16 cellular contexts compared by ENCODE assay signal in the genomic region with DNA sequence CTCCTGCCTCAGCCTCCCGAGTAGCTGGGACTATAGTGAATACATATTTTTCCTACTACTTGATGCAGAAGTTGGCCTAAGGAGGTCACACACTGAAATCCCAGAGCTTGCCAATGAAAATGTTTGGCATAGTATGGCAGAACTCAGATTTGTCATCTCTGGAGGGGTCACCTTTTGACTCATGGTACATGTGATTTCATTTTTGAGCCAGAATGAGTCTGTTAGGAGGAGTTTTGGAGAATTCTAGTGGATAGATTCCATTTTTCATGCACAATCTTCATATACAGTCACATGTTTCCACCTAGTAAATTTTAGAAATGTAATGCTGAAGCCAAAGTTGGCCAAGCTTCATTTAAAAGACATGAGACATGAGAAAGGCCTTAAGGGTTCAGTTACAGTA.
DNase-seq lines count a peak whose midpoint lies in the region; ATAC-seq and TF ChIP-seq lines count a peak whose summit lies in the region.
"Had no signal": no experiment of that assay in that cellular context is flagged by ENCODE, and none has a peak within 500 bp of the region (broad histone marks: within the 10 kb centered on the region; RNA-seq: fewer than 3 reads in every experiment).

No MANE protein-coding gene starts in this region.

- TF ChIP-seq CTCF in fibroblast of lung (conservative IDR thresholded peaks at IDR 0.05 in 1 of 2, IDR thresholded peaks at IDR 0.05 in 1 of 2; ENCODE audit: low read depth in 1 of 2, low read length in 2 of 2) (no peak), omental fat pad (IDR thresholded peaks at IDR 0.05) (no peak), esophagus squamous epithelium (IDR thresholded peaks at IDR 0.05) (no peak)

- H3K9ac ChIP-seq in SK-N-MC (ENCODE audit: insufficient read length) (no peak overlapping the region), fibroblast of lung (ENCODE audit: insufficient read depth, low read length) (no peak overlapping the region)

- 0 to 46% methylated on average over 1 of the region's 1 CpG for WGBS in esophagus squamous epithelium, 2 donors

- 0 out of 2 replicates have a peak overlapping the region, but pooled peaks have one; percentile 7 for H3K27ac ChIP-seq in SK-N-MC
- H3K27ac ChIP-seq in fibroblast of lung (ENCODE audit: insufficient read depth, low read length): no peak overlapping the region
- no peak overlapping the region for H3K27ac ChIP-seq in esophagus squamous epithelium

- no peak for DNase-seq in SK-N-MC (ENCODE audit: low read depth, low spot score)
- DNase-seq in fibroblast of lung (ENCODE audit: low read depth in 2 of 2): peak; percentile 51 to 69
- DNase-seq in omental fat pad (ENCODE audit: low spot score): no peak
- DNase-seq in left ventricle myocardium superior: no peak
- DNase-seq in esophagus squamous epithelium (lab: John Stamatoyannopoulos, UW): no peak
- no peak for DNase-seq in NCI-H446 treated with DMSO at 0.1 percent for 48 hours (lab: John Stamatoyannopoulos, UW)
- no peak for DNase-seq in NK-92 treated with Interleukin-12 subunit alpha and Interleukin-12 subunit beta, amount 100 ng/mL, for 24 hours (lab: John Stamatoyannopoulos, UW)
- DNase-seq: ACHN; Calu3; CD4-positive, alpha-beta memory T cell; HCEC 1CT; Kasumi-1; NCI-H187 treated with DMSO at 0.1 percent for 48 hours; NCI-H69; OCI-M1; SHP77 treated with DMSO at 0.1 percent for 48 hours had no signal

- H3K9me3 ChIP-seq in SK-N-MC (ENCODE audit: low read depth, low read length): no peaks in the 10 kb centered on the region
- no peaks in the 10 kb centered on the region for H3K9me3 ChIP-seq in fibroblast of lung (ENCODE audit: control insufficient read depth, insufficient read depth, low read depth, low read length)
- no peaks in the 10 kb centered on the region for H3K9me3 ChIP-seq in esophagus squamous epithelium

- H4K20me1 ChIP-seq in fibroblast of lung (ENCODE audit: control insufficient read depth, extremely low read depth, insufficient read depth, low read length): no peaks in the 10 kb centered on the region

- H2AFZ ChIP-seq in fibroblast of lung (ENCODE audit: low read length): no peak overlapping the region

- H3K36me3 ChIP-seq in SK-N-MC (ENCODE audit: insufficient read depth, low read length) (no peaks in the 10 kb centered on the region), fibroblast of lung (ENCODE audit: control insufficient read depth, insufficient read depth, low read length) (no peaks in the 10 kb centered on the region), esophagus squamous epithelium (no peaks in the 10 kb centered on the region)

- no peak overlapping the region for H3K4me3 ChIP-seq in SK-N-MC
- no peak overlapping the region for H3K4me3 ChIP-seq in fibroblast of lung (replicated peaks in 1 of 4; ENCODE audit: control extremely low read depth in 1 of 4, insufficient read depth in 1 of 4, low read depth in 3 of 4, low read length in 4 of 4)
- no peak overlapping the region for H3K4me3 ChIP-seq in esophagus squamous epithelium

- no peaks in the 10 kb centered on the region for H3K79me2 ChIP-seq in fibroblast of lung (ENCODE audit: control insufficient read depth, insufficient read depth, low read length)

- intact Hi-C loops in left ventricle myocardium superior (cut with micrococcal nuclease) (no loop called here), esophagus squamous epithelium (cut with DNase I) (no loop called here)

- H3K4me1 ChIP-seq in fibroblast of lung (ENCODE audit: control insufficient read depth, extremely low read depth, insufficient read depth, low read length): no peaks in the 10 kb centered on the region
- H3K4me1 ChIP-seq in esophagus squamous epithelium: peaks cover 0 to 18% (median 5%) of the 10 kb centered on the region in 3 donors

- ATAC-seq in omental fat pad (ENCODE audit: low FRiP score) (peak; percentile 66), left ventricle myocardium superior (no peak)

- TF ChIP-seq POLR2A in esophagus squamous epithelium (IDR thresholded peaks at IDR 0.05): no peak

- H3K27me3 ChIP-seq in fibroblast of lung (ENCODE audit: control insufficient read depth, insufficient read depth, low read length): no peaks in the 10 kb centered on the region
- no peaks in the 10 kb centered on the region for H3K27me3 ChIP-seq in esophagus squamous epithelium

- no peak overlapping the region for H3K4me2 ChIP-seq in fibroblast of lung (ENCODE audit: extremely low read depth, insufficient read depth, low read length)

Comparison
In these comparisons a context has a peak if more than half of its experiments do, and no peak if none do; other contexts are left out.
1. DNase-seq: peak in fibroblast of lung (2 of 2); none in SK-N-MC (single experiment), omental fat pad (single experiment), left ventricle myocardium superior (single experiment), esophagus squamous epithelium (single experiment), NCI-H446 treated with DMSO at 0.1 percent for 48 hours (single experiment) and NK-92 treated with Interleukin-12 subunit alpha and Interleukin-12 subunit beta, amount 100 ng/mL, for 24 hours (single experiment).